ENCODE assay signal across 17 cellular contexts in genomic region chr9:82504620-82505019, GRCh38.
"Had no signal": no experiment of that assay in that cellular context is flagged by ENCODE, and none has a peak within 500 bp of the region (broad histone marks: within the 10 kb centered on the region; RNA-seq: fewer than 3 reads in every experiment).

No MANE protein-coding gene starts in this region.

- H3K27ac ChIP-seq: dorsolateral prefrontal cortex, left lung had no signal

- DNase-seq: activated CD4-positive, alpha-beta memory T cell treated with anti-CD3 and anti-CD28 coated beads, Interleukin-2, amount 10 ng/mL, durations not matched to agents 7 days and 5 days; activated CD4-positive, alpha-beta T cell treated with anti-CD3 and anti-CD28 coated beads for 4 hours; activated CD8-positive, alpha-beta memory T cell treated with anti-CD3 and anti-CD28 coated beads, Interleukin-2, amount 10 ng/mL, durations not matched to agents 7 days and 5 days; activated naive CD8-positive, alpha-beta T cell treated with anti-CD3 and anti-CD28 coated beads for 36 hours; amniotic stem cell; caudate nucleus; dorsolateral prefrontal cortex; erythroblast; hypothalamus; left lung; midbrain; nephron progenitor cell; stimulated activated CD8-positive, alpha-beta memory T cell treated with anti-CD3 and anti-CD28 coated beads, Interleukin-4, amount 100 ng/mL, for 48 hours; stimulated activated naive CD4-positive, alpha-beta T cell had no signal

- H3K36me3 ChIP-seq: left lung had no signal

- H3K4me1 ChIP-seq: left lung had no signal

- FAIRE-seq: colon, frontal cortex, TTC549 had no signal

- H3K4me3 ChIP-seq: dorsolateral prefrontal cortex, left lung had no signal

- ATAC-seq: activated CD8-positive, alpha-beta memory T cell treated with anti-CD3 and anti-CD28 coated beads, Interleukin-2, amount 10 ng/mL, durations not matched to agents 7 days and 5 days; left lung had no signal

- H3K27me3 ChIP-seq: left lung had no signal
